Comparison of ENCODE assay signal across 1 cellular context in the genomic region with DNA sequence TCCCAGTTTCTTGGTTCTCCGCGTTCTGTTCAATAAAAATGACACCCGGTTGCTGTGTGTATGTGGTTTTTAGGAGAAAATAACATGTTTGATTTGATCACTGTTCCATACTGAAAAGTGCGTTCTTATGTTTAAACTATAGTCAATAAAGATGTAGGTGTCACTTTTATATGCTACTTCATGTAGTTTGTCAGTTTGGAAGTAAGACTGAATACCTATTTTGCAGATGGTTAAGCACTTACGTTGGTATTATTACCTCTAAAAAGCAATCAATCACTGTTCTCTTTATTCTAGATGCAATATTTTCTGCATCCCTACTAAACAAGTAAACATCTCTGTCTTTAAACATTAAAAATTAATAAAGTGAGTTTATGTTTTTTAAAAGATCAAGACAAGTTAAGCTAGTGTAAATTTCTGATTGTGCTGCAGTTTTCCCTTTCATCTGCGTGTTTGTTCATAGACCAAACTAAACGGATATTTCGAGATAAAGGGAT.
TF ChIP-seq lines count a peak whose summit lies in the region.

No MANE protein-coding gene starts in this region.

TF ChIP-seq in neural cell, 6 proteins besides CTCF, POLR2A, EP300 and RAD21 (continued from another document):
- TF ChIP-seq, protein P1, sequence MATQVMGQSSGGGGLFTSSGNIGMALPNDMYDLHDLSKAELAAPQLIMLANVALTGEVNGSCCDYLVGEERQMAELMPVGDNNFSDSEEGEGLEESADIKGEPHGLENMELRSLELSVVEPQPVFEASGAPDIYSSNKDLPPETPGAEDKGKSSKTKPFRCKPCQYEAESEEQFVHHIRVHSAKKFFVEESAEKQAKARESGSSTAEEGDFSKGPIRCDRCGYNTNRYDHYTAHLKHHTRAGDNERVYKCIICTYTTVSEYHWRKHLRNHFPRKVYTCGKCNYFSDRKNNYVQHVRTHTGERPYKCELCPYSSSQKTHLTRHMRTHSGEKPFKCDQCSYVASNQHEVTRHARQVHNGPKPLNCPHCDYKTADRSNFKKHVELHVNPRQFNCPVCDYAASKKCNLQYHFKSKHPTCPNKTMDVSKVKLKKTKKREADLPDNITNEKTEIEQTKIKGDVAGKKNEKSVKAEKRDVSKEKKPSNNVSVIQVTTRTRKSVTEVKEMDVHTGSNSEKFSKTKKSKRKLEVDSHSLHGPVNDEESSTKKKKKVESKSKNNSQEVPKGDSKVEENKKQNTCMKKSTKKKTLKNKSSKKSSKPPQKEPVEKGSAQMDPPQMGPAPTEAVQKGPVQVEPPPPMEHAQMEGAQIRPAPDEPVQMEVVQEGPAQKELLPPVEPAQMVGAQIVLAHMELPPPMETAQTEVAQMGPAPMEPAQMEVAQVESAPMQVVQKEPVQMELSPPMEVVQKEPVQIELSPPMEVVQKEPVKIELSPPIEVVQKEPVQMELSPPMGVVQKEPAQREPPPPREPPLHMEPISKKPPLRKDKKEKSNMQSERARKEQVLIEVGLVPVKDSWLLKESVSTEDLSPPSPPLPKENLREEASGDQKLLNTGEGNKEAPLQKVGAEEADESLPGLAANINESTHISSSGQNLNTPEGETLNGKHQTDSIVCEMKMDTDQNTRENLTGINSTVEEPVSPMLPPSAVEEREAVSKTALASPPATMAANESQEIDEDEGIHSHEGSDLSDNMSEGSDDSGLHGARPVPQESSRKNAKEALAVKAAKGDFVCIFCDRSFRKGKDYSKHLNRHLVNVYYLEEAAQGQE (IDR thresholded peaks at IDR 0.05; ENCODE audit: borderline replicate concordance): no peak
TF ChIP-seq in neural cell: peak in this region for 0.
